In genomic region chr17:41489531-41489930, GRCh38 we compare ENCODE assay signal across 1 cellular context.
TF ChIP-seq lines count a peak whose summit lies in the region.

Gene KRT36 (minus strand): TSS chr17:41489910. CDS start chr17:41489864, 46 bp downstream.

TF ChIP-seq in HepG2, 621 proteins besides CTCF, POLR2A, EP300 and RAD21 (continued from another document):
- TF ChIP-seq CSRNP1 (CRISPR knock-in tag; IDR thresholded peaks at IDR 0.05) (no peak), ZNF543 (CRISPR knock-in tag; IDR thresholded peaks at IDR 0.05) (no peak)
